1 cellular context compared by ENCODE assay signal in the genomic region with DNA sequence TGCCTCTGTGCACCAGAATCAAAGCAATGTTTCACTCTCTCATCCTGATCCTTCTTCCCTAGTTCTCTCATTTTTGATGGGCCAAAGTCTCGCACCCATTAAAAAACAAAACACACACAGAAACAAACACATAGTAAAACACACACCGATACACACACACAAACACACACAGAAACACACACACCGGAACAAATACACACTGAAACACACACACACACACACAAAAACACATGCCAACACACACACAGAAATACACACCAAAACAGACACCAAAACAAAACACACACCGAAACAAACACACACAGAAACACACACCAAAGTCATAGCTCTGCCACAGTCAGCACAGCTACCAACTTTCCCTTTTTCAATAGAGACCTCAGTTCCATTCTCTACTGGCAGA.
TF ChIP-seq lines count a peak whose summit lies in the region.

No MANE protein-coding gene starts in this region.

TF ChIP-seq in WTC11, 78 proteins besides CTCF, POLR2A, EP300 and RAD21 (continued from another document):
- TF ChIP-seq, protein P1, sequence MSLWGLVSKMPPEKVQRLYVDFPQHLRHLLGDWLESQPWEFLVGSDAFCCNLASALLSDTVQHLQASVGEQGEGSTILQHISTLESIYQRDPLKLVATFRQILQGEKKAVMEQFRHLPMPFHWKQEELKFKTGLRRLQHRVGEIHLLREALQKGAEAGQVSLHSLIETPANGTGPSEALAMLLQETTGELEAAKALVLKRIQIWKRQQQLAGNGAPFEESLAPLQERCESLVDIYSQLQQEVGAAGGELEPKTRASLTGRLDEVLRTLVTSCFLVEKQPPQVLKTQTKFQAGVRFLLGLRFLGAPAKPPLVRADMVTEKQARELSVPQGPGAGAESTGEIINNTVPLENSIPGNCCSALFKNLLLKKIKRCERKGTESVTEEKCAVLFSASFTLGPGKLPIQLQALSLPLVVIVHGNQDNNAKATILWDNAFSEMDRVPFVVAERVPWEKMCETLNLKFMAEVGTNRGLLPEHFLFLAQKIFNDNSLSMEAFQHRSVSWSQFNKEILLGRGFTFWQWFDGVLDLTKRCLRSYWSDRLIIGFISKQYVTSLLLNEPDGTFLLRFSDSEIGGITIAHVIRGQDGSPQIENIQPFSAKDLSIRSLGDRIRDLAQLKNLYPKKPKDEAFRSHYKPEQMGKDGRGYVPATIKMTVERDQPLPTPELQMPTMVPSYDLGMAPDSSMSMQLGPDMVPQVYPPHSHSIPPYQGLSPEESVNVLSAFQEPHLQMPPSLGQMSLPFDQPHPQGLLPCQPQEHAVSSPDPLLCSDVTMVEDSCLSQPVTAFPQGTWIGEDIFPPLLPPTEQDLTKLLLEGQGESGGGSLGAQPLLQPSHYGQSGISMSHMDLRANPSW (CRISPR knock-in tag; conservative IDR thresholded peaks at IDR 0.05; ENCODE audit: low read depth): no peak
- TF ChIP-seq KAT7 (CRISPR knock-in tag; IDR thresholded peaks at IDR 0.05; ENCODE audit: borderline replicate concordance) (no peak), TP53 (CRISPR knock-in tag; IDR thresholded peaks at IDR 0.05) (no peak), ZBTB21 (CRISPR knock-in tag; IDR thresholded peaks at IDR 0.05; ENCODE audit: borderline replicate concordance) (no peak), ZNF121 (CRISPR knock-in tag; IDR thresholded peaks at IDR 0.05) (no peak), JAZF1 (CRISPR knock-in tag; IDR thresholded peaks at IDR 0.05) (no peak), CREM (CRISPR knock-in tag; IDR thresholded peaks at IDR 0.05) (no peak), SP1 (CRISPR knock-in tag; conservative IDR thresholded peaks at IDR 0.05) (no peak), ZNF219 (CRISPR knock-in tag; IDR thresholded peaks at IDR 0.05; ENCODE audit: borderline replicate concordance) (no peak), AFF4 (CRISPR knock-in tag; IDR thresholded peaks at IDR 0.05; ENCODE audit: borderline replicate concordance) (no peak), ZNF416 (CRISPR knock-in tag; IDR thresholded peaks at IDR 0.05) (no peak), E2F5 (CRISPR knock-in tag; IDR thresholded peaks at IDR 0.05) (no peak)
- TF ChIP-seq, protein P2, sequence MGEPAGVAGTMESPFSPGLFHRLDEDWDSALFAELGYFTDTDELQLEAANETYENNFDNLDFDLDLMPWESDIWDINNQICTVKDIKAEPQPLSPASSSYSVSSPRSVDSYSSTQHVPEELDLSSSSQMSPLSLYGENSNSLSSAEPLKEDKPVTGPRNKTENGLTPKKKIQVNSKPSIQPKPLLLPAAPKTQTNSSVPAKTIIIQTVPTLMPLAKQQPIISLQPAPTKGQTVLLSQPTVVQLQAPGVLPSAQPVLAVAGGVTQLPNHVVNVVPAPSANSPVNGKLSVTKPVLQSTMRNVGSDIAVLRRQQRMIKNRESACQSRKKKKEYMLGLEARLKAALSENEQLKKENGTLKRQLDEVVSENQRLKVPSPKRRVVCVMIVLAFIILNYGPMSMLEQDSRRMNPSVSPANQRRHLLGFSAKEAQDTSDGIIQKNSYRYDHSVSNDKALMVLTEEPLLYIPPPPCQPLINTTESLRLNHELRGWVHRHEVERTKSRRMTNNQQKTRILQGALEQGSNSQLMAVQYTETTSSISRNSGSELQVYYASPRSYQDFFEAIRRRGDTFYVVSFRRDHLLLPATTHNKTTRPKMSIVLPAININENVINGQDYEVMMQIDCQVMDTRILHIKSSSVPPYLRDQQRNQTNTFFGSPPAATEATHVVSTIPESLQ (CRISPR knock-in tag; IDR thresholded peaks at IDR 0.05): no peak
- TF ChIP-seq, protein P3, sequence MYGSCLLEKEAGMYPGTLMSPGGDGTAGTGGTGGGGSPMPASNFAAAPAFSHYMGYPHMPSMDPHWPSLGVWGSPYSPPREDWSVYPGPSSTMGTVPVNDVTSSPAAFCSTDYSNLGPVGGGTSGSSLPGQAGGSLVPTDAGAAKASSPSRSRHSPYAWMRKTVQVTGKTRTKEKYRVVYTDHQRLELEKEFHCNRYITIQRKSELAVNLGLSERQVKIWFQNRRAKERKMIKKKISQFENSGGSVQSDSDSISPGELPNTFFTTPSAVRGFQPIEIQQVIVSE (CRISPR knock-in tag; IDR thresholded peaks at IDR 0.05; ENCODE audit: borderline replicate concordance): no peak
